Comparison of ENCODE assay signal across 1 cellular context in genomic region chr16:23607740-23608139, GRCh38.
TF ChIP-seq lines count a peak whose summit lies in the region.

No MANE protein-coding gene starts in this region.

TF ChIP-seq in IMR-90, 13 proteins besides CTCF, POLR2A, EP300 and RAD21:
- TF ChIP-seq MAFK (IDR thresholded peaks at IDR 0.05; ENCODE audit: low read depth, low read length) (no peak), FOS (IDR thresholded peaks at IDR 0.05; ENCODE audit: low read depth, low read length) (no peak), SMC3 (IDR thresholded peaks at IDR 0.05; ENCODE audit: low read depth, low read length) (no peak), USF2 (IDR thresholded peaks at IDR 0.05; ENCODE audit: low read depth, low read length) (no peak), CEBPB (IDR thresholded peaks at IDR 0.05; ENCODE audit: low read depth, low read length) (no peak), RFX5 (IDR thresholded peaks at IDR 0.05; ENCODE audit: low read depth, low read length) (no peak), BHLHE40 (IDR thresholded peaks at IDR 0.05; ENCODE audit: low read depth, low read length) (no peak), ELK1 (IDR thresholded peaks at IDR 0.05; ENCODE audit: borderline replicate concordance, low read depth, low read length) (no peak), CHD1 (IDR thresholded peaks at IDR 0.05; ENCODE audit: low read depth, low read length) (no peak), MAZ (IDR thresholded peaks at IDR 0.05; ENCODE audit: borderline replicate concordance, low read depth, low read length) (no peak), MXI1 (IDR thresholded peaks at IDR 0.05; ENCODE audit: borderline replicate concordance, low read depth, low read length) (no peak)
TF ChIP-seq in IMR-90: peak in this region for 0.
